1 cellular context compared by ENCODE assay signal in the genomic region with DNA sequence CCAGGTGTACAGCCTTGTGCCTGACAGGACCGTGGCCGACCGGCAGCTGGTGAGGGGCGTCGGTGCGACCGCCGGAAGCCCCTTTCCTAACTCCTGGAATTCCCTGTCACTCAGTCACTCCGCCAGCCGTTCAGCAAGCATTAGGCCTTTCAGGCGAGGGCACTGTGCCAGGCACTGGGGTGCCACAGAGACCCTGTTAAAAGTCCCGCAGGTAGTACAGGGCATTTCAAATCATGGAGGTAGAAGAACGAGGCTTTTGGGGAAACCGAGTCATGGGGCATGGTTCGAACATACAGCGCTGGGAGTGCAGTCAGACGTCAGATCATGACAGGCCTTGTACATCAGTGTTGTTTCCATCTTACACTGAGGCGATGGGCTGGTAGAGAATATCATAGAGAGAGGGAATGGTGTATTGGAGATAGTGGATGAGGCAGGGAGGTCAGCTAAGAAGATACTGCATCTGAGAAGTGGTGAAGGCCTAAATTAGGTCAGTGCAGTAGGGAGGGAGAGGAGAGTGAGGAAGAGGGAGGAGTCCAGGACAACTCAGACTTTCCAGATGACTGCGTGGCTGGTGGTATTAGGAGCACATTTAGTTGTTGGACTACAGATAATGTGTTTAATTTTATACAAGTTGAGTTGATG.
A peak's percentile ranks its signal among the peaks of the same experiment; 100 is the strongest.
TF ChIP-seq lines count a peak whose summit lies in the region.

No MANE protein-coding gene starts in this region.

TF ChIP-seq in K562, 482 proteins besides CTCF, POLR2A, EP300 and RAD21 (continued from another document):
- peak; percentile 73 for TF ChIP-seq JUND (IDR thresholded peaks at IDR 0.05; ENCODE audit: borderline replicate concordance, low read depth, low read length)
- TF ChIP-seq JUND (tag; IDR thresholded peaks at IDR 0.05; ENCODE audit: borderline replicate concordance, low read depth, low read length): peak; percentile 88; the same call in 2 of the 3 replicates
- TF ChIP-seq, protein P1, sequence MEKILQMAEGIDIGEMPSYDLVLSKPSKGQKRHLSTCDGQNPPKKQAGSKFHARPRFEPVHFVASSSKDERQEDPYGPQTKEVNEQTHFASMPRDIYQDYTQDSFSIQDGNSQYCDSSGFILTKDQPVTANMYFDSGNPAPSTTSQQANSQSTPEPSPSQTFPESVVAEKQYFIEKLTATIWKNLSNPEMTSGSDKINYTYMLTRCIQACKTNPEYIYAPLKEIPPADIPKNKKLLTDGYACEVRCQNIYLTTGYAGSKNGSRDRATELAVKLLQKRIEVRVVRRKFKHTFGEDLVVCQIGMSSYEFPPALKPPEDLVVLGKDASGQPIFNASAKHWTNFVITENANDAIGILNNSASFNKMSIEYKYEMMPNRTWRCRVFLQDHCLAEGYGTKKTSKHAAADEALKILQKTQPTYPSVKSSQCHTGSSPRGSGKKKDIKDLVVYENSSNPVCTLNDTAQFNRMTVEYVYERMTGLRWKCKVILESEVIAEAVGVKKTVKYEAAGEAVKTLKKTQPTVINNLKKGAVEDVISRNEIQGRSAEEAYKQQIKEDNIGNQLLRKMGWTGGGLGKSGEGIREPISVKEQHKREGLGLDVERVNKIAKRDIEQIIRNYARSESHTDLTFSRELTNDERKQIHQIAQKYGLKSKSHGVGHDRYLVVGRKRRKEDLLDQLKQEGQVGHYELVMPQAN (IDR thresholded peaks at IDR 0.05; ENCODE audit: borderline replicate concordance): 0 out of 2 replicates have a peak, but pooled peaks have one; percentile 40
- TF ChIP-seq RNF2 (IDR thresholded peaks at IDR 0.05): no peak
- TF ChIP-seq POLR2B (IDR thresholded peaks at IDR 0.05; ENCODE audit: low read depth, partially characterized antibody): peak; percentile 81
- TF ChIP-seq ZNF197 (CRISPR knock-in tag; IDR thresholded peaks at IDR 0.05; ENCODE audit: low read depth): no peak
- no peak for TF ChIP-seq YBX1 (IDR thresholded peaks at IDR 0.05)
- TF ChIP-seq, protein P2, sequence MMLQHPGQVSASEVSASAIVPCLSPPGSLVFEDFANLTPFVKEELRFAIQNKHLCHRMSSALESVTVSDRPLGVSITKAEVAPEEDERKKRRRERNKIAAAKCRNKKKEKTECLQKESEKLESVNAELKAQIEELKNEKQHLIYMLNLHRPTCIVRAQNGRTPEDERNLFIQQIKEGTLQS (IDR thresholded peaks at IDR 0.05): peak; percentile 40; the same call in 1 of the 2 replicates
- TF ChIP-seq, protein P2 (CRISPR knock-in tag; conservative IDR thresholded peaks at IDR 0.05): 0 out of 2 replicates have a peak, but pooled peaks have one; percentile 35
- no peak for TF ChIP-seq MAZ (CRISPR knock-in tag; conservative IDR thresholded peaks at IDR 0.05 in 1 of 2, IDR thresholded peaks at IDR 0.05 in 1 of 2)
- peak; percentile 70; the same call in 1 of the 2 replicates for TF ChIP-seq GTF2A2 (tag; IDR thresholded peaks at IDR 0.05)
- TF ChIP-seq SAP30 (IDR thresholded peaks at IDR 0.05; ENCODE audit: borderline replicate concordance, insufficient read depth, low read depth, low read length, poor library complexity, severe bottlenecking): peak; percentile 73
- TF ChIP-seq HNRNPUL1 (IDR thresholded peaks at IDR 0.05; ENCODE audit: low read length): no peak
- no peak for TF ChIP-seq NFE2L1 (tag; IDR thresholded peaks at IDR 0.05; ENCODE audit: borderline replicate concordance, low read depth)
- TF ChIP-seq DACH1 (IDR thresholded peaks at IDR 0.05; ENCODE audit: partially characterized antibody): no peak
- TF ChIP-seq JUN (IDR thresholded peaks at IDR 0.05; ENCODE audit: borderline replicate concordance, low read depth, low read length): no peak
- peak; percentile 43; the same call in 1 of the 2 replicates for TF ChIP-seq JUN (CRISPR knock-in tag; IDR thresholded peaks at IDR 0.05; ENCODE audit: borderline replicate concordance)
- TF ChIP-seq, protein P3, sequence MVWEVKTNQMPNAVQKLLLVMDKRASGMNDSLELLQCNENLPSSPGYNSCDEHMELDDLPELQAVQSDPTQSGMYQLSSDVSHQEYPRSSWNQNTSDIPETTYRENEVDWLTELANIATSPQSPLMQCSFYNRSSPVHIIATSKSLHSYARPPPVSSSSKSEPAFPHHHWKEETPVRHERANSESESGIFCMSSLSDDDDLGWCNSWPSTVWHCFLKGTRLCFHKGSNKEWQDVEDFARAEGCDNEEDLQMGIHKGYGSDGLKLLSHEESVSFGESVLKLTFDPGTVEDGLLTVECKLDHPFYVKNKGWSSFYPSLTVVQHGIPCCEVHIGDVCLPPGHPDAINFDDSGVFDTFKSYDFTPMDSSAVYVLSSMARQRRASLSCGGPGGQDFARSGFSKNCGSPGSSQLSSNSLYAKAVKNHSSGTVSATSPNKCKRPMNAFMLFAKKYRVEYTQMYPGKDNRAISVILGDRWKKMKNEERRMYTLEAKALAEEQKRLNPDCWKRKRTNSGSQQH (CRISPR knock-in tag; IDR thresholded peaks at IDR 0.05): peak; percentile 84
- peak; percentile 77 for TF ChIP-seq SMARCA5 (IDR thresholded peaks at IDR 0.05)
- no peak for TF ChIP-seq CREBBP (IDR thresholded peaks at IDR 0.05; ENCODE audit: low read depth, low read length)
- TF ChIP-seq, protein P4, sequence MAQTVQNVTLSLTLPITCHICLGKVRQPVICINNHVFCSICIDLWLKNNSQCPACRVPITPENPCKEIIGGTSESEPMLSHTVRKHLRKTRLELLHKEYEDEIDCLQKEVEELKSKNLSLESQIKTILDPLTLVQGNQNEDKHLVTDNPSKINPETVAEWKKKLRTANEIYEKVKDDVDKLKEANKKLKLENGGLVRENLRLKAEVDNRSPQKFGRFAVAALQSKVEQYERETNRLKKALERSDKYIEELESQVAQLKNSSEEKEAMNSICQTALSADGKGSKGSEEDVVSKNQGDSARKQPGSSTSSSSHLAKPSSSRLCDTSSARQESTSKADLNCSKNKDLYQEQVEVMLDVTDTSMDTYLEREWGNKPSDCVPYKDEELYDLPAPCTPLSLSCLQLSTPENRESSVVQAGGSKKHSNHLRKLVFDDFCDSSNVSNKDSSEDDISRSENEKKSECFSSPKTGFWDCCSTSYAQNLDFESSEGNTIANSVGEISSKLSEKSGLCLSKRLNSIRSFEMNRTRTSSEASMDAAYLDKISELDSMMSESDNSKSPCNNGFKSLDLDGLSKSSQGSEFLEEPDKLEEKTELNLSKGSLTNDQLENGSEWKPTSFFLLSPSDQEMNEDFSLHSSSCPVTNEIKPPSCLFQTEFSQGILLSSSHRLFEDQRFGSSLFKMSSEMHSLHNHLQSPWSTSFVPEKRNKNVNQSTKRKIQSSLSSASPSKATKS (CRISPR knock-in tag; IDR thresholded peaks at IDR 0.05): 0 out of 2 replicates have a peak, but pooled peaks have one; percentile 6
- TF ChIP-seq ZNF717 (CRISPR knock-in tag; IDR thresholded peaks at IDR 0.05): no peak
- peak; percentile 80; the same call in 1 of the 2 replicates for TF ChIP-seq ZNF232 (CRISPR knock-in tag; IDR thresholded peaks at IDR 0.05)
- peak; percentile 79 for TF ChIP-seq FOSL1 (tag; conservative IDR thresholded peaks at IDR 0.05)
- TF ChIP-seq, protein P5, sequence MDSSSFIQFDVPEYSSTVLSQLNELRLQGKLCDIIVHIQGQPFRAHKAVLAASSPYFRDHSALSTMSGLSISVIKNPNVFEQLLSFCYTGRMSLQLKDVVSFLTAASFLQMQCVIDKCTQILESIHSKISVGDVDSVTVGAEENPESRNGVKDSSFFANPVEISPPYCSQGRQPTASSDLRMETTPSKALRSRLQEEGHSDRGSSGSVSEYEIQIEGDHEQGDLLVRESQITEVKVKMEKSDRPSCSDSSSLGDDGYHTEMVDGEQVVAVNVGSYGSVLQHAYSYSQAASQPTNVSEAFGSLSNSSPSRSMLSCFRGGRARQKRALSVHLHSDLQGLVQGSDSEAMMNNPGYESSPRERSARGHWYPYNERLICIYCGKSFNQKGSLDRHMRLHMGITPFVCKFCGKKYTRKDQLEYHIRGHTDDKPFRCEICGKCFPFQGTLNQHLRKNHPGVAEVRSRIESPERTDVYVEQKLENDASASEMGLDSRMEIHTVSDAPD (CRISPR knock-in tag; IDR thresholded peaks at IDR 0.05): no peak; the same call in 1 of the 2 replicates
- peak in 1 of 2 experiments; percentile 14; a peak in 1 of 4 replicates for TF ChIP-seq TRIM24 (IDR thresholded peaks at IDR 0.05)
